In the genomic region with DNA sequence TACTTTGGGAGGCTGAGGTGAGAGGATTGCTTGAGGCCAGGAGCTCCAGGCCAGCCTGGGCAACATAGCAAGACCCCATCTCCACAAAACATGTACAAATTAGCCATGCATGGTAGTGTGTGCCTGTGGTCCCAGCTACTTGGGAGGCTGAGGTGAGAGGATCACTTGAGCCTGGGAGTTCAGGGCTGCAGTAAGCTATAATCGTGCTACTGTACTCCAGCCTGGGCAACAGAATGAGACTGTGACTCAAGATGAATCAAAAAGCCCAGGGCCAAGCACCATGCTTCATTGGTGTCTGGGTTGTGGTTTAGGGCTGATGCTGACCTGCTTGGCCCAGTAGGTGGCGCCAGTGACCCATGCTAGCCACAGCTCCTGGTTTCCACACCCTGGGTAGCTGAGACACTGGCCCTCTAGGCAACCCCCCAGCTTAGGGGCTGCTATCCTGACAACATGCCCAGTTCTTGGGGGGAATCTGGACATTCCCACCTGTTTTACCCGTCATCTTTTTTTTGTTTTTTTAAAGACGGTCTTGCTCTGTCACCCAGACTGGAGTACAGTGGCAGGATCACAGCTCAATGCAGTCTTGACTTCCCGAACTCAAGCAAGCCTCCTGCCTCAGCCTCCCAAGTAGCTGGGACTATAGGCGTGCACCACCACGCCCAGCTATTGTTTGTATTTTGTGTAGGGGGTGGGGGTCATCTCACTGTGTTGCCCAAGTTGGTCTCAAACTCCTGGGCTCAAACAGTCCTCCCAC, we compare ENCODE assay signal across 8 cellular contexts. TPM values are rescaled to one million over a fixed set of nuclear protein-coding genes. Genes with fewer than 3 reads are reported as not detected.
DNase-seq lines count a peak whose midpoint lies in the region; ATAC-seq and TF ChIP-seq lines count a peak whose summit lies in the region.

No MANE protein-coding gene starts in this region.

- ATAC-seq in HG03460 (IDR thresholded peaks at IDR 0.05; ENCODE audit: unreplicated experiment): no peak

- H3K4me3 Mint-ChIP-seq in activated T-helper 1 cell treated with anti-CD3 and anti-CD28 coated beads, Interleukin-12 subunit alpha, Interleukin-12 subunit beta, Interleukin-2, Interleukin-4 antibody, amounts not matched to agents 30 ng/mL and 10 ng/mL and 1 ng/mL, durations not matched to agents 14 hours and 24 hours and 36 hours: no peak overlapping the region

- H3K36me3 ChIP-seq in suprapubic skin: peaks cover 16% of the 10 kb centered on the region

- no peak overlapping the region for H3K27ac ChIP-seq in suprapubic skin

- H3K4me3 ChIP-seq in fibroblast of the aortic adventitia (ENCODE audit: low read depth, low read length) (no peak overlapping the region), suprapubic skin (no peak overlapping the region)

- H3K4me1 ChIP-seq in suprapubic skin: peaks cover 19% of the 10 kb centered on the region

- H3K27ac Mint-ChIP-seq in activated T-helper 1 cell treated with anti-CD3 and anti-CD28 coated beads, Interleukin-12 subunit alpha, Interleukin-12 subunit beta, Interleukin-2, Interleukin-4 antibody, amounts not matched to agents 30 ng/mL and 10 ng/mL and 1 ng/mL, durations not matched to agents 14 hours and 24 hours and 36 hours: no peak overlapping the region

- H3K27me3 ChIP-seq in suprapubic skin: no peaks in the 10 kb centered on the region

- peaks cover 5% of the 10 kb centered on the region for H3K36me3 Mint-ChIP-seq in activated T-helper 1 cell treated with anti-CD3 and anti-CD28 coated beads, Interleukin-12 subunit alpha, Interleukin-12 subunit beta, Interleukin-2, Interleukin-4 antibody, amounts not matched to agents 30 ng/mL and 10 ng/mL and 1 ng/mL, durations not matched to agents 14 hours and 24 hours and 36 hours (ENCODE audit: low read depth)

- no peak for TF ChIP-seq POLR2A in suprapubic skin (IDR thresholded peaks at IDR 0.05)

- DNase-seq in GF-D8 (lab: John Stamatoyannopoulos, UW) (peak; percentile 20), HuH-7 (ENCODE audit: low spot score) (peak; percentile 94), RKO (ENCODE audit: low spot score) (peak; percentile 93), fibroblast of the aortic adventitia (ENCODE audit: low read depth) (peak; percentile 87), occipital lobe (lab: John Stamatoyannopoulos, UW) (peak; percentile 61), suprapubic skin (ENCODE audit: low spot score in 2 of 2) (peak in 1 of 2 donors; percentile 79)
- peak; percentile 71 for DNase-seq in activated T-helper 1 cell treated with anti-CD3 and anti-CD28 coated beads, Interleukin-12 subunit alpha, Interleukin-12 subunit beta, Interleukin-2, Interleukin-4 antibody, amounts not matched to agents 30 ng/mL and 10 ng/mL and 1 ng/mL, durations not matched to agents 14 hours and 24 hours and 36 hours (ENCODE audit: low spot score)

- H3K4me1 Mint-ChIP-seq in activated T-helper 1 cell treated with anti-CD3 and anti-CD28 coated beads, Interleukin-12 subunit alpha, Interleukin-12 subunit beta, Interleukin-2, Interleukin-4 antibody, amounts not matched to agents 30 ng/mL and 10 ng/mL and 1 ng/mL, durations not matched to agents 14 hours and 24 hours and 36 hours (ENCODE audit: low read depth): peaks cover 8% of the 10 kb centered on the region

- H3K9me3 ChIP-seq in suprapubic skin: no peaks in the 10 kb centered on the region

- no peaks in the 10 kb centered on the region for H3K9me3 Mint-ChIP-seq in activated T-helper 1 cell treated with anti-CD3 and anti-CD28 coated beads, Interleukin-12 subunit alpha, Interleukin-12 subunit beta, Interleukin-2, Interleukin-4 antibody, amounts not matched to agents 30 ng/mL and 10 ng/mL and 1 ng/mL, durations not matched to agents 14 hours and 24 hours and 36 hours

- WGBS in suprapubic skin: 71% methylated on average over 6 of the region's 7 CpGs

- TF ChIP-seq CTCF in fibroblast of the aortic adventitia (IDR thresholded peaks at IDR 0.05; ENCODE audit: insufficient read depth, low read length) (peak; percentile 96), suprapubic skin (IDR thresholded peaks at IDR 0.05) (peak; percentile 88 to 91)

- intact Hi-C loops in activated T-helper 1 cell treated with anti-CD3 and anti-CD28 coated beads, Interleukin-12 subunit alpha, Interleukin-12 subunit beta, Interleukin-2, Interleukin-4 antibody, amounts not matched to agents 30 ng/mL and 10 ng/mL and 1 ng/mL, durations not matched to agents 14 hours and 24 hours and 36 hours (cut with micrococcal nuclease): loop anchor here (1.0 kb wide), 3 partner anchors 9 to 120 kb away; no protein-coding TSS in a partner anchor

- TF ChIP-seq EP300 in suprapubic skin (IDR thresholded peaks at IDR 0.05): no peak

- peaks cover 2% of the 10 kb centered on the region for H3K27me3 Mint-ChIP-seq in activated T-helper 1 cell treated with anti-CD3 and anti-CD28 coated beads, Interleukin-12 subunit alpha, Interleukin-12 subunit beta, Interleukin-2, Interleukin-4 antibody, amounts not matched to agents 30 ng/mL and 10 ng/mL and 1 ng/mL, durations not matched to agents 14 hours and 24 hours and 36 hours (ENCODE audit: insufficient read depth)

RNA-seq across cellular contexts. Expression of a gene that starts 5.5 kb away (rescaled TPM):
- 122 and 128 TPM in 2 replicates for total RNA-seq in activated T-helper 1 cell treated with anti-CD3 and anti-CD28 coated beads, Interleukin-12 subunit alpha, Interleukin-12 subunit beta, Interleukin-2, Interleukin-4 antibody, amounts not matched to agents 30 ng/mL and 10 ng/mL and 1 ng/mL, durations not matched to agents 14 hours and 24 hours and 36 hours
- total RNA-seq in fibroblast of the aortic adventitia (ENCODE audit: low replicate concordance): 17.0 and 24.9 TPM in 2 replicates
- 13.9 TPM for total RNA-seq in occipital lobe
- total RNA-seq in suprapubic skin: 10 to 100 TPM; 24.3 to 42.7 (median 33.1) TPM

RNA-seq across cellular contexts. Expression of a gene that starts 28.6 kb away (rescaled TPM):
- total RNA-seq in activated T-helper 1 cell treated with anti-CD3 and anti-CD28 coated beads, Interleukin-12 subunit alpha, Interleukin-12 subunit beta, Interleukin-2, Interleukin-4 antibody, amounts not matched to agents 30 ng/mL and 10 ng/mL and 1 ng/mL, durations not matched to agents 14 hours and 24 hours and 36 hours: not detected in 2 replicates
- total RNA-seq in fibroblast of the aortic adventitia (ENCODE audit: low replicate concordance) (0.25 TPM in 1 of 2 replicates, not detected in the other), occipital lobe (30.1 TPM), suprapubic skin (under 1 TPM in 2 of 4 donors, not detected in 2; 0.26 to 0.51 TPM)

Comparison
In these comparisons a context has a peak if more than half of its experiments do, and no peak if none do; other contexts are left out.
1. RNA of a gene that starts 28.6 kb away (total RNA-seq): 30.1 TPM in occipital lobe (single experiment); 0.26 to 0.51 TPM in suprapubic skin, not detected in activated T-helper 1 cell treated with anti-CD3 and anti-CD28 coated beads, Interleukin-12 subunit alpha, Interleukin-12 subunit beta, Interleukin-2, Interleukin-4 antibody, amounts not matched to agents 30 ng/mL and 10 ng/mL and 1 ng/mL, durations not matched to agents 14 hours and 24 hours and 36 hours and 0.25 TPM in fibroblast of the aortic adventitia; every median in the first group is over 10 times any median in the second.